ENCODE assay signal across 20 cellular contexts in genomic region chr4:94909645-94910044, GRCh38.
DNase-seq lines count a peak whose midpoint lies in the region; ATAC-seq and TF ChIP-seq lines count a peak whose summit lies in the region.
"Had no signal": no experiment of that assay in that cellular context is flagged by ENCODE, and none has a peak within 500 bp of the region (broad histone marks: within the 10 kb centered on the region; RNA-seq: fewer than 3 reads in every experiment).

No MANE protein-coding gene starts in this region.

- peaks cover 5% of the 10 kb centered on the region for H3K9me3 Mint-ChIP-seq in nephron progenitor cell
- peaks cover 4% of the 10 kb centered on the region in 2 donors for H3K9me3 Mint-ChIP-seq in activated naive CD4-positive, alpha-beta T cell treated with anti-CD3 and anti-CD28 coated beads, Interleukin-2, amount 50 U/mL, for 72 hours

- ATAC-seq in activated naive CD4-positive, alpha-beta T cell treated with anti-CD3 and anti-CD28 coated beads, Interleukin-2, amount 50 U/mL, for 72 hours = no peak
- ATAC-seq: HepG2 had no signal

- peaks cover 9% of the 10 kb centered on the region for H3K36me3 Mint-ChIP-seq in nephron progenitor cell (ENCODE audit: low read depth)
- H3K36me3 Mint-ChIP-seq in activated naive CD4-positive, alpha-beta T cell treated with anti-CD3 and anti-CD28 coated beads, Interleukin-2, amount 50 U/mL, for 72 hours = no peaks in the 10 kb centered on the region

- H3K4me1 Mint-ChIP-seq in nephron progenitor cell = peaks cover 13% of the 10 kb centered on the region

- peak overlapping the region; percentile 66 for H3K27ac Mint-ChIP-seq in nephron progenitor cell
- no peak overlapping the region for H3K27ac Mint-ChIP-seq in activated naive CD4-positive, alpha-beta T cell treated with anti-CD3 and anti-CD28 coated beads, Interleukin-2, amount 50 U/mL, for 72 hours
- H3K27ac Mint-ChIP-seq: CD4-positive, CD25-positive, alpha-beta regulatory T cell had no signal

- no peak for TF ChIP-seq CTCF in nephron progenitor cell (IDR thresholded peaks at IDR 0.05)

- peaks cover 4% of the 10 kb centered on the region for H3K27me3 Mint-ChIP-seq in nephron progenitor cell (ENCODE audit: low read depth, poor library complexity)
- H3K27me3 Mint-ChIP-seq: CD4-positive, CD25-positive, alpha-beta regulatory T cell had no signal

- no peak overlapping the region for H3K4me3 Mint-ChIP-seq in nephron progenitor cell
- H3K4me3 Mint-ChIP-seq: CD4-positive, CD25-positive, alpha-beta regulatory T cell had no signal

- DNase-seq in DMS79 treated with DMSO at 0.1 percent for 48 hours (lab: John Stamatoyannopoulos, UW) = peak; percentile 14
- peak; percentile 37 for DNase-seq in NCI-H187 treated with DMSO at 0.1 percent for 48 hours (lab: John Stamatoyannopoulos, UW)
- DNase-seq in astrocyte of the hippocampus (ENCODE audit: low read depth, low spot score) = peak; percentile 83
- DNase-seq in nephron progenitor cell = no peak
- no peak for DNase-seq in activated naive CD4-positive, alpha-beta T cell treated with anti-CD3 and anti-CD28 coated beads, Interleukin-2, amount 50 U/mL, for 72 hours (ENCODE audit: low spot score in 2 of 2)
- no peak for DNase-seq in putamen (ENCODE audit: low spot score)
- no peak for DNase-seq in NCI-H1092 (lab: John Stamatoyannopoulos, UW)
- DNase-seq: CD4-positive, CD25-positive, alpha-beta regulatory T cell; COR-L47; H7; KBM-7; NCI-H1105; NCI-H146; NCI-H2029 treated with DMSO at 0.1 percent for 48 hours; NCI-H226; NCI-H510A treated with DMSO at 0.1 percent for 48 hours; NCI-H82; OCI-M1; Right ventricle myocardium superior had no signal

Comparison
In these comparisons a context has a peak if more than half of its experiments do, and no peak if none do; other contexts are left out.
1. DNase-seq: peak in DMS79 treated with DMSO at 0.1 percent for 48 hours (single experiment), NCI-H187 treated with DMSO at 0.1 percent for 48 hours (single experiment) and astrocyte of the hippocampus (single experiment); none in nephron progenitor cell (single experiment), activated naive CD4-positive, alpha-beta T cell treated with anti-CD3 and anti-CD28 coated beads, Interleukin-2, amount 50 U/mL, for 72 hours (0 of 2), putamen (single experiment) and NCI-H1092 (single experiment).